ENCODE assay signal across 8 cellular contexts in genomic region chr3:33115024-33115768, GRCh38. TPM values are rescaled to one million over a fixed set of nuclear protein-coding genes. Genes with fewer than 3 reads are reported as not detected.
DNase-seq lines count a peak whose midpoint lies in the region; ATAC-seq and TF ChIP-seq lines count a peak whose summit lies in the region.

No MANE protein-coding gene starts in this region.

- CTCF ChIA-PET in SK-N-SH (lab: Yijun Ruan, JAX) = interaction anchor here (0.7 to 6.0 kb wide), 5 partner anchors 13 to 258 kb away, joined by 3 to 27 read pairs (median 3); no protein-coding TSS in a partner anchor

- H3K36me3 ChIP-seq in GM23338 (ENCODE audit: insufficient read depth) = no peaks in the 10 kb centered on the region
- H3K36me3 ChIP-seq in SK-N-SH (replicated peaks in 1 of 2; ENCODE audit: control insufficient read depth in 1 of 2, insufficient read depth in 2 of 2, low read length in 1 of 2) = peaks cover 0 to 17% of the 10 kb centered on the region in 2 experiments
- peaks cover 22% of the 10 kb centered on the region for H3K36me3 ChIP-seq in mesodermal cell (ENCODE audit: control insufficient read depth, insufficient read depth, low read length)
- no peaks in the 10 kb centered on the region for H3K36me3 ChIP-seq in thyroid gland

- H3K27me3 Mint-ChIP-seq in GM23338 (ENCODE audit: insufficient read depth, low read depth, poor library complexity) (peaks cover 2% of the 10 kb centered on the region), endothelial cell (ENCODE audit: unreplicated experiment) (peaks cover 2% of the 10 kb centered on the region)

- H3K27ac ChIP-seq in GM23338 (ENCODE audit: low read depth) (no peak overlapping the region), SK-N-SH (ENCODE audit: low read depth in 2 of 2, low read length in 1 of 2) (peak overlapping the region in 1 of 2 experiments; percentile 89; a peak in 2 of 4 replicates), mesodermal cell (ENCODE audit: low read depth, low read length, severe bottlenecking) (peak overlapping the region; percentile 92), thyroid gland (peak overlapping the region; percentile 89 to 99 (median 94))

- H4K20me1 ChIP-seq in GM23338 (replicated peaks; ENCODE audit: insufficient read depth) = no peaks in the 10 kb centered on the region; the same call in none of the 2 replicates
- peaks cover 25% of the 10 kb centered on the region for H4K20me1 ChIP-seq in SK-N-SH (ENCODE audit: insufficient read depth)

- H3K27me3 ChIP-seq in GM23338 (ENCODE audit: insufficient read depth) = peaks cover 5% of the 10 kb centered on the region; the same call in 1 of the 2 replicates
- H3K27me3 ChIP-seq in SK-N-SH (ENCODE audit: insufficient read depth) = no peaks in the 10 kb centered on the region
- no peaks in the 10 kb centered on the region for H3K27me3 ChIP-seq in thyroid gland

- peak overlapping the region; percentile 80 for H3K4me3 Mint-ChIP-seq in GM23338
- peak overlapping the region; percentile 62 for H3K4me3 Mint-ChIP-seq in endothelial cell (ENCODE audit: unreplicated experiment)

- peak overlapping the region; percentile 90 for H3K4me2 ChIP-seq in GM23338
- H3K4me2 ChIP-seq in SK-N-SH = peak overlapping the region; percentile 98

- no peak for TF ChIP-seq CTCF in GM23338 (conservative IDR thresholded peaks at IDR 0.05; ENCODE audit: low read depth in 2 of 2)
- no peak for TF ChIP-seq CTCF in SK-N-SH (IDR thresholded peaks at IDR 0.05)
- no peak for TF ChIP-seq CTCF in endothelial cell (IDR thresholded peaks at IDR 0.05; ENCODE audit: unreplicated experiment)
- TF ChIP-seq CTCF in thyroid gland (IDR thresholded peaks at IDR 0.05) = no peak

- H3F3A ChIP-seq in GM23338 (replicated peaks; ENCODE audit: low read depth) (peaks cover 8% of the 10 kb centered on the region; the same call in 1 of the 2 replicates), SK-N-SH (replicated peaks; ENCODE audit: insufficient read depth) (peaks cover 21% of the 10 kb centered on the region)

- intact Hi-C loops in thyroid gland (cut with DNase I) = no loop called here

- POLR2A ChIA-PET in SK-N-SH (lab: Yijun Ruan, JAX) = no interaction called here

- H3K9me3 ChIP-seq in SK-N-SH = no peaks in the 10 kb centered on the region
- H3K9me3 ChIP-seq in mesodermal cell (ENCODE audit: control insufficient read depth, low read length) = peaks cover 6% of the 10 kb centered on the region
- H3K9me3 ChIP-seq in thyroid gland = no peaks in the 10 kb centered on the region

- H3K9me3 Mint-ChIP-seq in GM23338 = peaks cover 5% of the 10 kb centered on the region; the same call in 2 of the 3 replicates
- no peaks in the 10 kb centered on the region for H3K9me3 Mint-ChIP-seq in endothelial cell (ENCODE audit: unreplicated experiment)

- no peaks in the 10 kb centered on the region for H3K9me2 ChIP-seq in GM23338 (ENCODE audit: insufficient read depth)
- H3K9me2 ChIP-seq in SK-N-SH = no peaks in the 10 kb centered on the region

- H3K36me3 Mint-ChIP-seq in GM23338 (ENCODE audit: low read depth) (no peaks in the 10 kb centered on the region; the same call in 1 of the 3 replicates), endothelial cell (ENCODE audit: low read depth, unreplicated experiment) (peaks cover 5% of the 10 kb centered on the region)

- peak in 1 of 2 donors; percentile 62 for TF ChIP-seq POLR2A in thyroid gland (IDR thresholded peaks at IDR 0.05)

- peaks cover 15% of the 10 kb centered on the region for H3K4me1 ChIP-seq in GM23338 (ENCODE audit: insufficient read depth)
- H3K4me1 ChIP-seq in SK-N-SH (ENCODE audit: control insufficient read depth in 1 of 2, insufficient read depth in 2 of 2, low read depth in 1 of 2, low read length in 1 of 2) = peaks cover 7 to 14% of the 10 kb centered on the region in 2 experiments; a peak in 3 of 4 replicates
- H3K4me1 ChIP-seq in mesodermal cell (ENCODE audit: control insufficient read depth, insufficient read depth, low read length, poor library complexity, severe bottlenecking) = peaks cover 6% of the 10 kb centered on the region
- peaks cover 17 to 36% of the 10 kb centered on the region in 2 donors for H3K4me1 ChIP-seq in thyroid gland

- peak overlapping the region; percentile 89 for H3K4me3 ChIP-seq in GM23338
- H3K4me3 ChIP-seq in SK-N-SH (ENCODE audit: low read depth in 2 of 2, low read length in 1 of 2) = peak overlapping the region; percentile 73 to 78; a peak in 3 of 4 replicates
- H3K4me3 ChIP-seq in mesodermal cell (ENCODE audit: extremely low read depth, insufficient read depth, low read length, poor library complexity, severe bottlenecking) = peak overlapping the region; percentile 76
- peak overlapping the region in 2 of 3 donors; percentile 7 to 81 for H3K4me3 ChIP-seq in thyroid gland (replicated peaks in 1 of 3)

- H2AFZ ChIP-seq in GM23338 = no peak overlapping the region
- H2AFZ ChIP-seq in SK-N-SH (ENCODE audit: low read depth) = peak overlapping the region; percentile 100; the same call in 1 of the 2 replicates

- H3K27ac Mint-ChIP-seq in GM23338 (no peak overlapping the region), endothelial cell (ENCODE audit: unreplicated experiment) (no peak overlapping the region)

- WGBS in SK-N-SH (ENCODE audit: low lambda C conversion rate) = 60% methylated on average over 13 of the region's 13 CpGs
- WGBS in mesodermal cell (ENCODE audit: insufficient coverage in 2 of 2), 2 experiments = 79 to 83% methylated on average over 8 to 12 of the region's 13 CpGs
- 42 to 45% methylated on average over 13 of the region's 13 CpGs for WGBS in thyroid gland, 2 donors

- H3K79me2 ChIP-seq in GM23338 (replicated peaks; ENCODE audit: insufficient read depth) (peaks cover 26% of the 10 kb centered on the region; the same call in 1 of the 2 replicates), SK-N-SH (ENCODE audit: insufficient read depth) (peaks cover 71% of the 10 kb centered on the region)

- no peak for TF ChIP-seq EP300 in SK-N-SH (IDR thresholded peaks at IDR 0.05; ENCODE audit: borderline replicate concordance in 1 of 2, low read depth in 1 of 2, low read length in 1 of 2)

- peak; percentile 93 for DNase-seq in A172 (ENCODE audit: low spot score)
- peak; percentile 26 for DNase-seq in GM23338 (ENCODE audit: low spot score)
- no peak for DNase-seq in SK-N-SH
- DNase-seq in endothelial cell (ENCODE audit: low spot score) = no peak
- peak; percentile 88 for DNase-seq in thyroid gland
- no peak for DNase-seq in NCI-H1436 (lab: John Stamatoyannopoulos, UW)
- DNase-seq in stimulated activated CD4-positive, alpha-beta T cell treated with anti-CD3 and anti-CD28 coated beads, Interleukin-2, amount 100 ng/mL, for 48 hours = no peak

- no peak for TF ChIP-seq RAD21 in SK-N-SH (IDR thresholded peaks at IDR 0.05; ENCODE audit: low read length)

- H3K4me1 Mint-ChIP-seq in GM23338 (peaks cover 14% of the 10 kb centered on the region), endothelial cell (ENCODE audit: unreplicated experiment) (peaks cover 14% of the 10 kb centered on the region)

- no peak for ATAC-seq in GM23338

- peak overlapping the region; percentile 90; the same call in 1 of the 2 replicates for H3K9ac ChIP-seq in SK-N-SH

TF ChIP-seq in SK-N-SH, 30 proteins besides CTCF, POLR2A, EP300 and RAD21:
- TF ChIP-seq FOSL2 (IDR thresholded peaks at IDR 0.05; ENCODE audit: borderline replicate concordance, low read depth) (peak; percentile 5; the same call in 1 of the 2 replicates), MXI1 (IDR thresholded peaks at IDR 0.05; ENCODE audit: low read depth, low read length) (no peak), JUND (IDR thresholded peaks at IDR 0.05) (no peak; the same call in 1 of the 2 replicates), EZH2phosphoT487 (IDR thresholded peaks at IDR 0.05; ENCODE audit: borderline replicate concordance, low read depth) (no peak)

RNA-seq across cellular contexts. Expression of gene CRTAP, which starts 1.4 kb away (rescaled TPM):
- total RNA-seq in A172 (2014; rRNA removed; shearing (Covaris generic)) = 416 and 442 TPM in 2 replicates
- total RNA-seq in GM23338 (2014; rRNA removed; shearing (Covaris generic)) = 185 and 210 TPM in 2 replicates
- polyA plus RNA-seq in GM23338 (2016; fragmentation: Nextera tagmentation; extraction: Ambion mirVana) (71.9 and 75.3 TPM in 2 replicates), SK-N-SH (2012; rRNA removed) (198 and 240 TPM in 2 replicates)
- 246 and 266 TPM in 2 replicates for polyA plus RNA-seq in SK-N-SH (2012; cell fraction: cytosol; rRNA removed)
- polyA plus RNA-seq in SK-N-SH (2012; cell fraction: nucleus; rRNA removed) = 41.2 and 84.3 TPM in 2 replicates
- total RNA-seq in endothelial cell (ENCODE audit: unreplicated experiment) (341 TPM), thyroid gland (100 to 1,000 TPM; 241 to 504 (median 300) TPM)
- 358 TPM for polyA plus RNA-seq in mesodermal cell (2013, experiment 1 of 2)
- polyA plus RNA-seq in mesodermal cell (2013, experiment 2 of 2) = 317 TPM

RNA-seq across cellular contexts. Expression of gene GLB1, which starts 18.2 kb away (rescaled TPM):
- 122 TPM in 2 replicates for total RNA-seq in A172 (2014; rRNA removed; shearing (Covaris generic))
- total RNA-seq in GM23338 (2014; rRNA removed; shearing (Covaris generic)) = 67.3 and 68.7 TPM in 2 replicates
- polyA plus RNA-seq in GM23338 (2016; fragmentation: Nextera tagmentation; extraction: Ambion mirVana) (23.4 and 26.3 TPM in 2 replicates), SK-N-SH (2012; rRNA removed) (80.3 and 102 TPM in 2 replicates)
- polyA plus RNA-seq in SK-N-SH (2012; cell fraction: cytosol; rRNA removed) = 74.7 and 84.2 TPM in 2 replicates
- polyA plus RNA-seq in SK-N-SH (2012; cell fraction: nucleus; rRNA removed) = 84.8 and 88.0 TPM in 2 replicates
- total RNA-seq in endothelial cell (ENCODE audit: unreplicated experiment) (84.6 TPM), thyroid gland (100 to 1,000 TPM in 2 of 4 donors, 10 to 100 TPM in 2; 67.3 to 157 (median 96.5) TPM)
- 67.4 TPM for polyA plus RNA-seq in mesodermal cell (2013, experiment 1 of 2)
- 63.3 TPM for polyA plus RNA-seq in mesodermal cell (2013, experiment 2 of 2)

RNA-seq across cellular contexts. Expression of gene TMPPE, which starts 18.2 kb away (rescaled TPM):
- 2.8 and 3.8 TPM in 2 replicates for total RNA-seq in A172 (2014; rRNA removed; shearing (Covaris generic))
- total RNA-seq in GM23338 (2014; rRNA removed; shearing (Covaris generic)) = 7.2 and 7.5 TPM in 2 replicates
- polyA plus RNA-seq in GM23338 (2016; fragmentation: Nextera tagmentation; extraction: Ambion mirVana) (0.92 and 1.0 TPM in 2 replicates), SK-N-SH (2012; rRNA removed) (1.4 and 1.7 TPM in 2 replicates)
- 1.1 and 1.7 TPM in 2 replicates for polyA plus RNA-seq in SK-N-SH (2012; cell fraction: cytosol; rRNA removed)
- polyA plus RNA-seq in SK-N-SH (2012; cell fraction: nucleus; rRNA removed) = 1.4 and 1.6 TPM in 2 replicates
- total RNA-seq in endothelial cell (ENCODE audit: unreplicated experiment) (9.8 TPM), thyroid gland (10 to 100 TPM in 3 of 4 donors, 1 to 10 TPM in 1; 8.3 to 19.5 (median 15.7) TPM)
- polyA plus RNA-seq in mesodermal cell (2013, experiment 1 of 2) = 1.5 TPM
- 0.96 TPM for polyA plus RNA-seq in mesodermal cell (2013, experiment 2 of 2)

Comparison
In these comparisons a context has a peak if more than half of its experiments do, and no peak if none do; other contexts are left out.
1. DNase-seq: peak in A172 (single experiment), GM23338 (single experiment) and thyroid gland (2 of 2); none in SK-N-SH (single experiment), endothelial cell (single experiment), NCI-H1436 (single experiment) and stimulated activated CD4-positive, alpha-beta T cell treated with anti-CD3 and anti-CD28 coated beads, Interleukin-2, amount 100 ng/mL, for 48 hours (0 of 2).
2. Peak in every context shown above with its lines, with median percentiles within 50 percentile points of each other: H3K4me3 ChIP-seq.